Comparison of ENCODE assay signal across 8 cellular contexts in the genomic region with DNA sequence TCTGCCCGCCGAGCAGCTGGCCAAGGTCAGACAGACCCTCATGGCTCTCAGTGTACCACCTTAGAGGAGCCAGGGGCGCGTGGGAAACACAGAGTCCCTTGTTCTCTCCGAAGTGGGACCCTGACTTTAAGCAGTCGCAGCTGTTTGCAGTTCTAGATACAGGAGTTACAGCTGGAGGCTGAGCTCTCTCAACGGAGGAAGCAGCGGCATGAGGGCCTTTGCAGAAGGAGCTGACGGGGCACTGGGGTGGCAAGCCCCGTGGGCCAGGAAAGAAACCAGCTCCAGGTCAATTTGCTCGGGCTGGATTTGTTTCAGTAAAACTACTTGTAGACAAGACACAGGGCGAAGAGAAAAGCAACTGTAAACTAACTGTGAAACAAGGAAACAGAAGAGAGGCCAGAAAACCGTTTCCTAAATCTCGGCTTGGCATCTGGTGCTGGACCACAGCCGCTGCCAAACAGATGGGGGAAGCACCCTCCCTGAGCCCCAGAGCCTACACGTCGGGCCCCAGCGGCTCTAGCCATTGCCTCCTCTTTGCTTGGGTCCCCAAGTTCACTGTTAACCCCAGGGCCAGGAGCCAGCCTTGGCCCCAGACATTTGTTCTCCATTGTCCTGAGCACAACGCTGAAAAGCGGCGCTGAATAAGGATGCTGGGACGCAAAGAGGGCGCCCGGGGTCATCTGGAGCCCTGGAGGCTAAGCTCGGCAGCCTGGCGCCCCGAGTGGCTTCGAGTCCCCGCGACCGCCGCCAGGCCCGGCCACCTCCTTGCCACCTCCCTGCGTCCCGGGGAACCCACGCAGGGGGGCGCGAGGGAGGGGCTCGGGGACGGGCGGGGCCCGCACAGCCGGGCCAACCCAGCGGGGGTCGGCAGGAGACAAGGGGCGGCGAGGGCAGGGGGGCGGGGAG. TPM values are rescaled to one million over a fixed set of nuclear protein-coding genes. Genes with fewer than 3 reads are reported as not detected.
DNase-seq lines count a peak whose midpoint lies in the region; FAIRE-seq and TF ChIP-seq lines count a peak whose summit lies in the region.

No MANE protein-coding gene starts in this region.

- no peaks in the 10 kb centered on the region for H3K27me3 ChIP-seq in stomach

- H3K4me1 Mint-ChIP-seq in HFFc6 (ENCODE audit: low read depth): peaks cover 34% of the 10 kb centered on the region
- H3K4me1 Mint-ChIP-seq in brain: peaks cover 44% of the 10 kb centered on the region

- H3K9me3 Mint-ChIP-seq in HFFc6 (no peaks in the 10 kb centered on the region), brain (peaks cover 0 to 3% (median 0%) of the 10 kb centered on the region in 5 experiments)

- peak; percentile 26 for DNase-seq in ELR (ENCODE audit: low read depth)
- DNase-seq in HFFc6: no peak
- DNase-seq in NCI-H774 (lab: John Stamatoyannopoulos, UW): peak; percentile 56
- DNase-seq in kidney: no peak
- peak; percentile 43 for DNase-seq in stomach
- no peak for DNase-seq in HTR-8/SVneo (ENCODE audit: insufficient read length, low spot score)
- DNase-seq in D721Med (ENCODE audit: insufficient read length, low spot score): no peak

- H3K27ac Mint-ChIP-seq in HFFc6 (peak overlapping the region; percentile 74), brain (peak overlapping the region; percentile 93 to 99 (median 96))

- H3K4me3 ChIP-seq in kidney (ENCODE audit: low read length in 2 of 2) (peak overlapping the region; percentile 8 to 43), stomach (peak overlapping the region; percentile 73 to 84 (median 80))

- H3K4me3 Mint-ChIP-seq in HFFc6 (peak overlapping the region; percentile 84), brain (peak overlapping the region; percentile 86 to 95 (median 88))

- 12 to 19% (median 16%) methylated on average over 23 to 46 of the region's 48 CpGs for WGBS in stomach, 5 donors

- H3K27me3 Mint-ChIP-seq in HFFc6 (ENCODE audit: insufficient read depth) (no peaks in the 10 kb centered on the region; the same call in 1 of the 2 replicates), brain (no peaks in the 10 kb centered on the region)

- H3K36me3 ChIP-seq in kidney (ENCODE audit: control insufficient read depth in 1 of 2, insufficient read depth in 2 of 2, low read length in 2 of 2): no peaks in the 10 kb centered on the region
- H3K36me3 ChIP-seq in stomach: no peaks in the 10 kb centered on the region

- H3K27ac ChIP-seq in kidney (ENCODE audit: low read depth in 2 of 2, low read length in 2 of 2) (peak overlapping the region in 1 of 2 donors; percentile 74), stomach (peak overlapping the region; percentile 87 to 98 (median 96))

- H3K4me1 ChIP-seq in kidney (ENCODE audit: control insufficient read depth in 1 of 2, insufficient read depth in 1 of 2, low read depth in 1 of 2, low read length in 2 of 2) (peaks cover 6 to 20% of the 10 kb centered on the region in 2 donors), stomach (peaks cover 39 to 61% (median 46%) of the 10 kb centered on the region in 4 donors)

- TF ChIP-seq CTCF in HFFc6 (IDR thresholded peaks at IDR 0.05): no peak
- TF ChIP-seq CTCF in brain (conservative IDR thresholded peaks at IDR 0.05): no peak
- TF ChIP-seq CTCF in kidney (IDR thresholded peaks at IDR 0.05; ENCODE audit: borderline replicate concordance, extremely low read depth, insufficient read depth): no peak
- TF ChIP-seq CTCF in stomach (IDR thresholded peaks at IDR 0.05): no peak
- TF ChIP-seq CTCF in D721Med (IDR thresholded peaks at IDR 0.05; ENCODE audit: insufficient read depth, missing control alignments): no peak

- H3K9ac ChIP-seq in kidney (ENCODE audit: low read length in 2 of 2): peak overlapping the region; percentile 43 to 67

- intact Hi-C loops in kidney (cut with DNase I): no loop called here
- intact Hi-C loops in stomach (cut with DNase I; ENCODE audit: low total_unique reads): no loop called here

- H3K9me3 ChIP-seq in kidney (ENCODE audit: control insufficient read depth in 1 of 2, low read length in 2 of 2): no peaks in the 10 kb centered on the region
- H3K9me3 ChIP-seq in stomach: no peaks in the 10 kb centered on the region

- TF ChIP-seq EP300 in stomach (IDR thresholded peaks at IDR 0.05): no peak

- no peak for TF ChIP-seq POLR2A in stomach (IDR thresholded peaks at IDR 0.05)

- H3K36me3 Mint-ChIP-seq in HFFc6 (ENCODE audit: low read depth) (no peaks in the 10 kb centered on the region), brain (no peaks in the 10 kb centered on the region)

- FAIRE-seq in kidney (lab: Jason Lieb, UNC) (no peak), HTR-8/SVneo (lab: Jason Lieb, UNC) (no peak), D721Med (lab: Jason Lieb, UNC) (no peak)

RNA-seq across cellular contexts. Expression of a gene that starts 0.9 kb away (rescaled TPM):
- total RNA-seq in HFFc6 (2021; fragmentation: NEBNext Ultra II Directional; extraction: Animal tissue kit (Norgen Biotek cat#: 25700)): 10 to 100 TPM; 33.5 to 38.5 (median 35.2) TPM
- 127 TPM for polyA plus RNA-seq in brain (ENCODE audit: insufficient read depth, low read depth, low replicate concordance)
- total RNA-seq in kidney: 83.9 TPM
- polyA plus RNA-seq in kidney (ENCODE audit: insufficient read depth, low read depth, low replicate concordance): 35.7 TPM
- total RNA-seq in stomach: 100 to 1,000 TPM in 3 of 5 donors, 10 to 100 TPM in 2; 33.6 to 209 (median 114) TPM
- 10 to 100 TPM; 23.4 to 49.8 (median 34.7) TPM for polyA plus RNA-seq in stomach

RNA-seq across cellular contexts. Expression of a gene that starts 12.8 kb away (rescaled TPM):
- 10 to 100 TPM; 20.1 to 25.8 (median 21.8) TPM for total RNA-seq in HFFc6 (2021; fragmentation: NEBNext Ultra II Directional; extraction: Animal tissue kit (Norgen Biotek cat#: 25700))
- polyA plus RNA-seq in brain (ENCODE audit: insufficient read depth, low read depth, low replicate concordance) (36.4 TPM), kidney (ENCODE audit: insufficient read depth, low read depth, low replicate concordance) (19.3 TPM), stomach (10 to 100 TPM in 2 of 3 donors, 1 to 10 TPM in 1; 9.2 to 19.7 (median 19.4) TPM)
- total RNA-seq in kidney (34.1 TPM), stomach (100 to 1,000 TPM in 1 of 5 donors, 10 to 100 TPM in 4; 31.5 to 141 (median 42.6) TPM)

Comparison
In these comparisons a context has a peak if more than half of its experiments do, and no peak if none do; other contexts are left out.
1. DNase-seq: peak in ELR (single experiment), NCI-H774 (single experiment) and stomach (single experiment); none in HFFc6 (single experiment), kidney (single experiment), HTR-8/SVneo (single experiment) and D721Med (single experiment).